Comparison of ENCODE assay signal across 8 cellular contexts in the genomic region with DNA sequence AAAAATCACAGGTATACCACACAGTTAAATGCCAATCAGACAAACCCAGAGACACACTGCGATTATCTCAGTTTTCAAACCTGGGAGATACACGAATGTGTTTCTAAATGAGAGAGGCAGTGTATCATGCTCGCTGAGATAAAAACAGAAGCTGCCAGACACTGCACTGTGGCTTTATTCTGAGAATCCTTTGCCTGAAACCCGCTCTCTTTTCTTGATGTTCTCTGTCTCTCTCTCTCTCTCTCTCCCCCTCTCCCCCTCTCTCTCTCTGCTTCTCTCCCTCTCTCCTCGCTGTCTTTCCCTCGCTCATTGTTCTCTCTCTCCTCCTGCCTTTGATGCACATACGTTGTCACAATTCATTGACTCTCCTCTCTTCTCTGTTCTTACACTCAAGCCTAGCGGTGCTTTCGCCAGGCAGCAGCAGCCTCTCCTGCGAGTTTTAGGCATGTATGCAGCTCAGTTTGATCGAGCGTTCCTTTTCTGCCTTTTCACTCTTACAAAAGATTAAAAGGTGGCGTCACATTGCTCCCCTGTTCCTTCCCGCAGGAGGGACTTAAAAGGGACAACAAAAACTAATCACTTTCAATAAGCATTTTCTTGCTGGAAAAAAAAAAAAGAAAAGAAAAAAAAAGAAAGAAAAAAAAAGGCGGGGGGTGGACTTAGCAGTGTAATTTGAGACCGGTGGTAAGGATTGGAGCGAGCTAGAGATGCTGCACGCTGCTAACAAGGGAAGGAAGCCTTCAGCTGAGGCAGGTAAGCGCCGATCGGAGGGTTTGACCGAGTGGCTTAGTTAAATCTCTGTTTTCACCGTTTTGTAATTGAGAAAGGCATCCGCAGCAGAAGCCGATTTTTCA.
DNase-seq lines count a peak whose midpoint lies in the region; ATAC-seq and TF ChIP-seq lines count a peak whose summit lies in the region.

No MANE protein-coding gene starts in this region.

- TF ChIP-seq POLR2A in breast epithelium (IDR thresholded peaks at IDR 0.05): no peak

- peaks cover 58% of the 10 kb centered on the region for H3K4me1 ChIP-seq in HUES64 (ENCODE audit: insufficient read depth, low read length)
- no peaks in the 10 kb centered on the region for H3K4me1 ChIP-seq in breast epithelium
- no peaks in the 10 kb centered on the region for H3K4me1 ChIP-seq in lung (ENCODE audit: control insufficient read depth in 2 of 2, insufficient read depth in 2 of 2, low read length in 2 of 2)

- TF ChIP-seq CTCF in AG04449 (IDR thresholded peaks at IDR 0.05; ENCODE audit: insufficient read depth, low read length, missing control alignments) (no peak), breast epithelium (IDR thresholded peaks at IDR 0.05) (no peak), lung (IDR thresholded peaks at IDR 0.05; ENCODE audit: control extremely low read depth, extremely low read depth) (no peak), GM10248 (IDR thresholded peaks at IDR 0.05; ENCODE audit: control extremely low read depth, extremely low read depth, low read depth, missing control alignments) (no peak)

- POLR2A ChIA-PET in AG04449 (lab: Yijun Ruan, JAX): no interaction called here
- POLR2A ChIA-PET in GM10248 (lab: Yijun Ruan, JAX): no interaction called here

- peak overlapping the region; percentile 53 for H3K9ac ChIP-seq in HUES64 (ENCODE audit: low read depth, low read length)

- 3% methylated on average over 25 of the region's 25 CpGs for WGBS in HUES64
- WGBS in lung, 2 donors: 5% methylated on average over 25 of the region's 25 CpGs

- H3K4me3 ChIP-seq in AG04449 (ENCODE audit: low read depth, low read length) (peak overlapping the region; percentile 61), HUES64 (ENCODE audit: low read length) (peak overlapping the region; percentile 59), breast epithelium (peak overlapping the region; percentile 2 to 26 (median 17)), lung (no peak overlapping the region)

- H3K27ac ChIP-seq in HUES64 (ENCODE audit: low read depth, low read length) (peak overlapping the region; percentile 66; the same call in 1 of the 2 replicates), breast epithelium (no peak overlapping the region), lung (ENCODE audit: low read depth in 1 of 2, low read length in 1 of 2) (no peak overlapping the region)

- DNase-seq in AG04449 (ENCODE audit: low read depth, low spot score) (no peak), breast epithelium (ENCODE audit: low spot score in 2 of 2) (no peak), lung (ENCODE audit: low spot score) (no peak), GM10248 (ENCODE audit: extremely low spot score) (no peak), NCI-H774 (lab: John Stamatoyannopoulos, UW) (no peak)
- no peak for DNase-seq in activated CD8-positive, alpha-beta memory T cell treated with anti-CD3 and anti-CD28 coated beads for 24 hours

- H3K36me3 ChIP-seq in HUES64 (ENCODE audit: insufficient read depth, low read length): no peaks in the 10 kb centered on the region
- no peaks in the 10 kb centered on the region for H3K36me3 ChIP-seq in breast epithelium
- no peaks in the 10 kb centered on the region for H3K36me3 ChIP-seq in lung (ENCODE audit: control insufficient read depth in 2 of 2, insufficient read depth in 2 of 2, low read length in 2 of 2)

- ATAC-seq in lung (ENCODE audit: insufficient read depth, low FRiP score): peak; percentile 47
- no peak for ATAC-seq in HG02938 (IDR thresholded peaks at IDR 0.05; ENCODE audit: unreplicated experiment)

- CTCF ChIA-PET in AG04449 (lab: Yijun Ruan, JAX): interaction anchor here (0.7 to 4.8 kb wide), 6 partner anchors 11 to 646 kb away, joined by 3 to 20 read pairs (median 3); no protein-coding TSS in a partner anchor
- CTCF ChIA-PET in GM10248 (lab: Yijun Ruan, JAX): interaction anchor here (0.9 kb wide), 1 partner anchor 12 kb away, joined by 3 read pairs; no protein-coding TSS in a partner anchor

- intact Hi-C loops in breast epithelium (cut with DNase I; ENCODE audit: low total_unique reads): no loop called here

- H3K27me3 ChIP-seq in HUES64 (ENCODE audit: insufficient read depth, low read length) (peaks cover 24% of the 10 kb centered on the region), breast epithelium (peaks cover 0 to 32% of the 10 kb centered on the region in 2 donors), lung (ENCODE audit: control insufficient read depth, insufficient read depth) (peaks cover 8% of the 10 kb centered on the region)

- H3K9me3 ChIP-seq in HUES64 (ENCODE audit: insufficient read depth, low read depth, low read length) (no peaks in the 10 kb centered on the region), breast epithelium (no peaks in the 10 kb centered on the region), lung (ENCODE audit: control insufficient read depth in 2 of 2, insufficient read depth in 1 of 2, low read length in 1 of 2) (no peaks in the 10 kb centered on the region)
